In genomic region chr14:86364634-86365033, GRCh38 we compare ENCODE assay signal across 30 cellular contexts.
A peak's percentile ranks its signal among the peaks of the same experiment; 100 is the strongest.
DNase-seq lines count a peak whose midpoint lies in the region; ATAC-seq and TF ChIP-seq lines count a peak whose summit lies in the region.
"Had no signal": no experiment of that assay in that cellular context is flagged by ENCODE, and none has a peak within 500 bp of the region (broad histone marks: within the 10 kb centered on the region; RNA-seq: fewer than 3 reads in every experiment).

No MANE protein-coding gene starts in this region.

- no peak overlapping the region for H2BK12ac ChIP-seq in neuronal stem cell (ENCODE audit: low read length)

- H3K36me3 ChIP-seq in neuronal stem cell (replicated peaks in 1 of 2; ENCODE audit: control insufficient read depth in 2 of 2, insufficient read depth in 2 of 2, low read length in 2 of 2) (no peaks in the 10 kb centered on the region), spleen (no peaks in the 10 kb centered on the region), upper lobe of right lung (no peaks in the 10 kb centered on the region)
- H3K36me3 ChIP-seq: BE2C; BLaER1; BLaER1 treated with 17β-estradiol and CSF1 and Interleukin-3, amounts not matched to agents 10 nM and 100 nM had no signal

- TF ChIP-seq CTCF in spleen (IDR thresholded peaks at IDR 0.05 in 8 of 11, conservative IDR thresholded peaks at IDR 0.05 in 3 of 11) (no peak), upper lobe of right lung (IDR thresholded peaks at IDR 0.05) (no peak)

- H2BK120ac ChIP-seq in neuronal stem cell (ENCODE audit: low read depth, low read length) = no peak overlapping the region

- H3K79me1 ChIP-seq in neuronal stem cell (ENCODE audit: low read depth, low read length) = peaks cover 2% of the 10 kb centered on the region

- H3K9me3 ChIP-seq in neuronal stem cell (replicated peaks in 1 of 2; ENCODE audit: control insufficient read depth in 2 of 2, insufficient read depth in 1 of 2, low read depth in 1 of 2, low read length in 2 of 2) (no peaks in the 10 kb centered on the region), spleen (peaks cover 0 to 17% (median 0%) of the 10 kb centered on the region in 8 donors), upper lobe of right lung (no peaks in the 10 kb centered on the region)
- H3K9me3 ChIP-seq: A549, BE2C, Caco-2 had no signal

- no peak overlapping the region for H3K27ac ChIP-seq in neuronal stem cell (replicated peaks; ENCODE audit: low read length)
- H3K27ac ChIP-seq in spleen = no peak overlapping the region
- no peak overlapping the region for H3K27ac ChIP-seq in upper lobe of right lung
- H3K27ac ChIP-seq: 22Rv1; A549; BLaER1; BLaER1 treated with 17β-estradiol and CSF1 and Interleukin-3, amounts not matched to agents 10 nM and 100 nM; C4-2B had no signal

- H3K9ac ChIP-seq in neuronal stem cell (ENCODE audit: low read depth, low read length, poor library complexity) = peak overlapping the region; percentile 10
- H3K9ac ChIP-seq: BLaER1; BLaER1 treated with 17β-estradiol and CSF1 and Interleukin-3, amounts not matched to agents 10 nM and 100 nM had no signal

- no peak overlapping the region for H3K4ac ChIP-seq in neuronal stem cell (ENCODE audit: low read length)

- no peak overlapping the region for H2BK15ac ChIP-seq in neuronal stem cell (ENCODE audit: low read length)

- no peak overlapping the region for H3K23ac ChIP-seq in neuronal stem cell (ENCODE audit: low read depth, low read length, poor library complexity)

- H3K4me3 ChIP-seq in neuronal stem cell (ENCODE audit: low read length in 2 of 2) = no peak overlapping the region
- no peak overlapping the region for H3K4me3 ChIP-seq in spleen
- no peak overlapping the region for H3K4me3 ChIP-seq in upper lobe of right lung
- H3K4me3 ChIP-seq: A549; BLaER1; BLaER1 treated with 17β-estradiol and CSF1 and Interleukin-3, amounts not matched to agents 10 nM and 100 nM had no signal

- no peak overlapping the region for H2AFZ ChIP-seq in neuronal stem cell (ENCODE audit: low read length)

- peak overlapping the region; percentile 29 for H3K18ac ChIP-seq in neuronal stem cell (ENCODE audit: low read length)

- intact Hi-C loops in spleen (cut with DNase I; ENCODE audit: low total_unique reads) = no loop called here
- intact Hi-C loops in upper lobe of right lung (cut with DNase I) = no loop called here

- DNase-seq in neuronal stem cell (ENCODE audit: low spot score) (no peak), spleen (peak; percentile 54), upper lobe of right lung (no peak), NCI-H1417 (lab: John Stamatoyannopoulos, UW) (no peak)
- DNase-seq in stimulated activated CD8-positive, alpha-beta memory T cell treated with anti-CD3 and anti-CD28 coated beads, Interleukin-4, amount 100 ng/mL, for 48 hours = no peak
- DNase-seq: 8988T; ACHN; AML-193; BE2C; C1 segment of cervical spinal cord; Caco-2; Calu3; CD4-positive, alpha-beta T cell; CD4-positive, CD25-positive, alpha-beta regulatory T cell; CD8-positive, alpha-beta memory T cell; CD8-positive, alpha-beta T cell; COR-L47; DMS 273 treated with DMSO at 0.1 percent for 48 hours; DMS153; DMS53; DMS79; DMS79 treated with DMSO at 0.1 percent for 48 hours; DND-41; EL had no signal

- H4K91ac ChIP-seq in neuronal stem cell (ENCODE audit: low read depth, low read length, poor library complexity) = no peak overlapping the region

- ATAC-seq in upper lobe of right lung = peak; percentile 24
- no peak for ATAC-seq in GM18517 (IDR thresholded peaks at IDR 0.05; ENCODE audit: unreplicated experiment)
- ATAC-seq: A549; CD8-positive, alpha-beta T cell had no signal

- WGBS in neuronal stem cell (ENCODE audit: extremely low coverage in 2 of 2, insufficient read length in 2 of 2, insufficient replicate concordance in 1 of 2), 2 donors = no CpG with 5 or more reads among the region's 4 CpGs
- 78 to 98% (median 88%) methylated on average over 4 of the region's 4 CpGs for WGBS in spleen, 5 donors

- H3K27me3 ChIP-seq in neuronal stem cell (ENCODE audit: control insufficient read depth in 3 of 3, insufficient read depth in 3 of 3, low read depth in 1 of 3, low read length in 3 of 3) (no peaks in the 10 kb centered on the region), spleen (replicated peaks in 1 of 7) (no peaks in the 10 kb centered on the region), upper lobe of right lung (no peaks in the 10 kb centered on the region)
- H3K27me3 ChIP-seq: BE2C; BLaER1; BLaER1 treated with 17β-estradiol and CSF1 and Interleukin-3, amounts not matched to agents 10 nM and 100 nM had no signal

- H2BK5ac ChIP-seq in neuronal stem cell (ENCODE audit: low read length) = no peak overlapping the region

- H4K8ac ChIP-seq in neuronal stem cell (ENCODE audit: low read depth, low read length) = no peak overlapping the region

- H3K4me1 ChIP-seq in neuronal stem cell (ENCODE audit: control insufficient read depth in 2 of 2, insufficient read depth in 1 of 2, low read depth in 1 of 2, low read length in 2 of 2) (no peaks in the 10 kb centered on the region), spleen (no peaks in the 10 kb centered on the region), upper lobe of right lung (no peaks in the 10 kb centered on the region)
- H3K4me1 ChIP-seq: A549, BE2C, BLaER1, Caco-2 had no signal

- H2AK5ac ChIP-seq in neuronal stem cell (ENCODE audit: low read depth, low read length) = no peak overlapping the region

- H3K4me2 ChIP-seq in neuronal stem cell (ENCODE audit: insufficient read depth, low read length, poor library complexity, severe bottlenecking) = no peak overlapping the region
- H3K4me2 ChIP-seq: A549; BLaER1; BLaER1 treated with 17β-estradiol and CSF1 and Interleukin-3, amounts not matched to agents 10 nM and 100 nM had no signal

- H3K14ac ChIP-seq in neuronal stem cell (ENCODE audit: low read length) = no peak overlapping the region

- no peak for TF ChIP-seq POLR2A in spleen (IDR thresholded peaks at IDR 0.05)
